Comparison of ENCODE assay signal across 28 cellular contexts in genomic region chr2:50975546-50975945, GRCh38. TPM values are rescaled to one million over a fixed set of nuclear protein-coding genes. Genes with fewer than 3 reads are reported as not detected.
"Had no signal": no experiment of that assay in that cellular context is flagged by ENCODE, and none has a peak within 500 bp of the region (broad histone marks: within the 10 kb centered on the region; RNA-seq: fewer than 3 reads in every experiment).

No MANE protein-coding gene starts in this region.

- H3K27ac ChIP-seq: left ventricle myocardium inferior, neutrophil, ovary, right atrium auricular region, right lobe of liver, skin epidermis, stomach, testis, thyroid gland, upper lobe of right lung had no signal

- H3K4me1 ChIP-seq: left ventricle myocardium inferior, right atrium auricular region, right lobe of liver, stomach, testis, thyroid gland, upper lobe of right lung had no signal

- DNase-seq: hippocampal formation; immature natural killer cell; left ventricle myocardium inferior; midbrain; mucosa of descending colon; naive thymus-derived CD4-positive, alpha-beta T cell; occipital lobe; ovary; right lobe of liver; stimulated activated CD4-positive, alpha-beta T cell treated with anti-CD3 and anti-CD28 coated beads, Interleukin-12 subunit alpha, Interleukin-12 subunit beta, amount 100 ng/mL, for 4 hours; stimulated activated CD4-positive, alpha-beta T cell treated with anti-CD3 and anti-CD28 coated beads, Interleukin-15, amount 100 ng/mL, for 24 hours; stimulated activated CD4-positive, alpha-beta T cell treated with anti-CD3 and anti-CD28 coated beads, Interleukin-2, amount 100 ng/mL, for 24 hours; stimulated activated CD4-positive, alpha-beta T cell treated with anti-CD3 and anti-CD28 coated beads, Interleukin-4, amount 100 ng/mL, for 1 hour; stimulated activated naive B cell treated with anti-CD40 and anti-IgM and Interleukin-4, amounts not matched to agents 10 μg/mL and 1 μg/mL and 100 μg/mL, for 72 hours; stimulated activated naive CD8-positive, alpha-beta T cell treated with anti-CD3 and anti-CD28 coated beads, Interleukin-15, Interleukin-2, amounts not matched to agents 100 U/mL and 50 U/mL, for 24 hours; stomach; testis; thyroid gland; upper lobe of right lung had no signal

- H3K36me3 ChIP-seq: left ventricle myocardium inferior, neutrophil, ovary, right atrium auricular region, right lobe of liver, stomach, thyroid gland, upper lobe of right lung had no signal

- H3K27me3 Mint-ChIP-seq: naive thymus-derived CD4-positive, alpha-beta T cell; natural killer cell treated with Interleukin-12 subunit alpha and Interleukin-12 subunit beta and Interleukin-15 and Interleukin-18, amount 100 ng/mL, for 72 hours; progenitor cell of endocrine pancreas; stimulated activated naive B cell treated with anti-CD40 and anti-IgM and Interleukin-4, amounts not matched to agents 10 μg/mL and 1 μg/mL and 100 μg/mL, for 72 hours had no signal

- H3K4me3 ChIP-seq: left ventricle myocardium inferior, lung, mucosa of descending colon, ovary, right atrium auricular region, right lobe of liver, skin epidermis, stomach, testis, thyroid gland, upper lobe of right lung had no signal

- H3K4me3 Mint-ChIP-seq: immature natural killer cell; naive thymus-derived CD4-positive, alpha-beta T cell; natural killer cell treated with Interleukin-12 subunit alpha and Interleukin-12 subunit beta and Interleukin-15 and Interleukin-18, amount 100 ng/mL, for 72 hours; stimulated activated naive B cell treated with anti-CD40 and anti-IgM and Interleukin-4, amounts not matched to agents 10 μg/mL and 1 μg/mL and 100 μg/mL, for 72 hours had no signal

- H3K9me3 Mint-ChIP-seq: stimulated activated naive B cell treated with anti-CD40 and anti-IgM and Interleukin-4, amounts not matched to agents 10 μg/mL and 1 μg/mL and 100 μg/mL, for 72 hours had no signal

- H3K36me3 Mint-ChIP-seq: naive thymus-derived CD4-positive, alpha-beta T cell; natural killer cell treated with Interleukin-12 subunit alpha and Interleukin-12 subunit beta and Interleukin-15 and Interleukin-18, amount 100 ng/mL, for 72 hours; stimulated activated naive B cell treated with anti-CD40 and anti-IgM and Interleukin-4, amounts not matched to agents 10 μg/mL and 1 μg/mL and 100 μg/mL, for 72 hours had no signal

- ATAC-seq: mucosa of descending colon; naive thymus-derived CD4-positive, alpha-beta T cell; natural killer cell treated with Interleukin-12 subunit alpha and Interleukin-12 subunit beta and Interleukin-15 and Interleukin-18, amount 100 ng/mL, for 72 hours; right lobe of liver; stimulated activated naive B cell treated with anti-CD40 and anti-IgM and Interleukin-4, amounts not matched to agents 10 μg/mL and 1 μg/mL and 100 μg/mL, for 72 hours; stimulated activated naive CD8-positive, alpha-beta T cell treated with anti-CD3 and anti-CD28 coated beads, Interleukin-15, Interleukin-2, amounts not matched to agents 100 U/mL and 50 U/mL, for 24 hours; upper lobe of right lung had no signal

- H3K27me3 ChIP-seq: neutrophil, ovary, right atrium auricular region, right lobe of liver, stomach, testis, thyroid gland, upper lobe of right lung had no signal

- H3K9me3 ChIP-seq: left ventricle myocardium inferior, mucosa of descending colon, neutrophil, ovary, right atrium auricular region, right lobe of liver, stomach, testis, thyroid gland, upper lobe of right lung had no signal

- H3K27ac Mint-ChIP-seq: immature natural killer cell; naive thymus-derived CD4-positive, alpha-beta T cell; natural killer cell treated with Interleukin-12 subunit alpha and Interleukin-12 subunit beta and Interleukin-15 and Interleukin-18, amount 100 ng/mL, for 72 hours; progenitor cell of endocrine pancreas; stimulated activated naive B cell treated with anti-CD40 and anti-IgM and Interleukin-4, amounts not matched to agents 10 μg/mL and 1 μg/mL and 100 μg/mL, for 72 hours had no signal

- H3K4me1 Mint-ChIP-seq: immature natural killer cell; naive thymus-derived CD4-positive, alpha-beta T cell; stimulated activated naive B cell treated with anti-CD40 and anti-IgM and Interleukin-4, amounts not matched to agents 10 μg/mL and 1 μg/mL and 100 μg/mL, for 72 hours had no signal

RNA-seq across cellular contexts. Expression of gene NRXN1, which starts 56.4 kb away (rescaled TPM):
- total RNA-seq: kidney epithelial cell; natural killer cell treated with Interleukin-12 subunit alpha and Interleukin-12 subunit beta and Interleukin-15 and Interleukin-18, amount 100 ng/mL, for 72 hours; pulmonary artery endothelial cell; renal cortical epithelial cell had no signal
